ENCODE assay signal across 14 cellular contexts in genomic region chr2:166900700-166901099, GRCh38. TPM values are rescaled to one million over a fixed set of nuclear protein-coding genes. Genes with fewer than 3 reads are reported as not detected.
DNase-seq lines count a peak whose midpoint lies in the region; ATAC-seq, FAIRE-seq and TF ChIP-seq lines count a peak whose summit lies in the region.
"Had no signal": no experiment of that assay in that cellular context is flagged by ENCODE, and none has a peak within 500 bp of the region (broad histone marks: within the 10 kb centered on the region; RNA-seq: fewer than 3 reads in every experiment).

No MANE protein-coding gene starts in this region.

- TF ChIP-seq CTCF in kidney epithelial cell (IDR thresholded peaks at IDR 0.05; ENCODE audit: insufficient read depth, low read length, poor library complexity, severe bottlenecking) (peak; percentile 34), GM10248 (IDR thresholded peaks at IDR 0.05; ENCODE audit: control extremely low read depth, extremely low read depth, low read depth, missing control alignments) (no peak)

- DNase-seq in EL (peak; percentile 42), HTR-8/SVneo (ENCODE audit: insufficient read length, low spot score) (peak; percentile 1), adipocyte (ENCODE audit: low read depth) (peak; percentile 46), kidney epithelial cell (ENCODE audit: low read depth) (peak; percentile 1), GM10248 (ENCODE audit: extremely low spot score) (no peak), NOMO-1 treated with dmso at 0.1 percent for 144 hours (lab: John Stamatoyannopoulos, UW; ENCODE audit: unreplicated experiment) (no peak)
- DNase-seq: activated CD8-positive, alpha-beta memory T cell treated with anti-CD3 and anti-CD28 coated beads, Interleukin-2, amount 10 ng/mL, durations not matched to agents 7 days and 5 days; caudate nucleus; hippocampal formation; NCI-H1092 treated with DMSO at 0.1 percent for 48 hours; occipital lobe had no signal

- H3K4me1 ChIP-seq in adipocyte (ENCODE audit: control insufficient read depth, insufficient read depth, low read length) = peaks cover 4% of the 10 kb centered on the region

- POLR2A ChIA-PET in GM10248 (lab: Yijun Ruan, JAX) = no interaction called here

- H3K27me3 ChIP-seq in adipocyte (replicated peaks; ENCODE audit: control insufficient read depth, insufficient read depth, low read length) (no peaks in the 10 kb centered on the region), kidney epithelial cell (ENCODE audit: control insufficient read depth, insufficient read depth, low read length) (no peaks in the 10 kb centered on the region)

- H3K9ac ChIP-seq in adipocyte (ENCODE audit: low read length) = no peak overlapping the region

- no peaks in the 10 kb centered on the region for H3K9me3 ChIP-seq in adipocyte (ENCODE audit: control insufficient read depth, low read length)

- no peak for FAIRE-seq in HTR-8/SVneo (lab: Jason Lieb, UNC)

- H3K36me3 ChIP-seq in adipocyte (ENCODE audit: control insufficient read depth, insufficient read depth, low read length, severe bottlenecking) (no peaks in the 10 kb centered on the region), kidney epithelial cell (ENCODE audit: control insufficient read depth, insufficient read depth, low read length) (no peaks in the 10 kb centered on the region)

- no peak overlapping the region for H3K4me3 ChIP-seq in adipocyte (ENCODE audit: low read length)
- H3K4me3 ChIP-seq in kidney epithelial cell (ENCODE audit: low read depth, low read length) = no peak overlapping the region
- H3K4me3 ChIP-seq: SK-N-MC had no signal

- ATAC-seq in GM19397 (IDR thresholded peaks at IDR 0.05; ENCODE audit: unreplicated experiment) (no peak), GM19455 (IDR thresholded peaks at IDR 0.05; ENCODE audit: unreplicated experiment) (no peak)
- ATAC-seq: activated CD8-positive, alpha-beta memory T cell treated with anti-CD3 and anti-CD28 coated beads, Interleukin-2, amount 10 ng/mL, durations not matched to agents 7 days and 5 days had no signal

- CTCF ChIA-PET in GM10248 (lab: Yijun Ruan, JAX) = no interaction called here

RNA-seq across cellular contexts. Expression of gene XIRP2, which starts 12.4 kb away (rescaled TPM):
- total RNA-seq in kidney epithelial cell = 0.29 TPM in 1 of 2 replicates, not detected in the other
- total RNA-seq: activated CD8-positive, alpha-beta memory T cell treated with anti-CD3 and anti-CD28 coated beads, Interleukin-2, amount 10 ng/mL, durations not matched to agents 7 days and 5 days had no signal

Comparison
In these comparisons a context has a peak if more than half of its experiments do, and no peak if none do; other contexts are left out.
1. DNase-seq: peak in EL (single experiment), HTR-8/SVneo (single experiment), adipocyte (single experiment) and kidney epithelial cell (single experiment); none in GM10248 (single experiment) and NOMO-1 treated with dmso at 0.1 percent for 144 hours (single experiment).